Comparison of ENCODE assay signal across 7 cellular contexts in the genomic region with DNA sequence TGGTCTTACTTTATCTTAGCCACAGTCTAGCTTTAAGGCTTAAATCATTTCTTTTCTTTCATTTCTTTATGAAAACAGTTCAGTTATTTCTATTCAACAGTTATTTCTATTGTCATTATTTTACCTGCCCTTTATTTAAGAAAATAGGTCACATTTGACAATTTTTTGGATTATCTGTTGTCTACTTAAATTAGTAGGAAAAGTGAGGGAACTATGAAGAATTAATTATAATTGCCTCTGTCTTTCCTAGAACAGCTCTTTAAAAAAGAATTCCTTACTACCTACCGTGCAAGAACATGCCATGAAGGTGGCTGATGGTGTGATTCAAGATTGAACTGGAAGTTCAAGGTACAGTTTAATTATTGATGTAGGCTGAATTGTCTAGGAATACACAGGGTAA. TPM values are rescaled to one million over a fixed set of nuclear protein-coding genes. Genes with fewer than 3 reads are reported as not detected.
"Had no signal": no experiment of that assay in that cellular context is flagged by ENCODE, and none has a peak within 500 bp of the region (broad histone marks: within the 10 kb centered on the region; RNA-seq: fewer than 3 reads in every experiment).

Gene OR4C6, plus strand, starts transcription at position 301 of the 400 bp plus-strand sequence. CDS start 2,966 bp downstream, outside the sequence.

- ATAC-seq: HepG2, K562 had no signal

- H3K4me2 ChIP-seq: KMS-11 had no signal

- DNase-seq: IMR-90, KBM-7 had no signal

- H3K4me3 ChIP-seq: K562 had no signal

- H3K9ac ChIP-seq: KMS-11 had no signal

- H3K27ac ChIP-seq: HL-60, KMS-11 had no signal

RNA-seq across cellular contexts. Expression of gene OR4C6, which starts in this region (rescaled TPM):
- total RNA-seq: HepG2, HT-29, IMR-90, K562 had no signal
